ENCODE assay signal across 20 cellular contexts in the genomic region with DNA sequence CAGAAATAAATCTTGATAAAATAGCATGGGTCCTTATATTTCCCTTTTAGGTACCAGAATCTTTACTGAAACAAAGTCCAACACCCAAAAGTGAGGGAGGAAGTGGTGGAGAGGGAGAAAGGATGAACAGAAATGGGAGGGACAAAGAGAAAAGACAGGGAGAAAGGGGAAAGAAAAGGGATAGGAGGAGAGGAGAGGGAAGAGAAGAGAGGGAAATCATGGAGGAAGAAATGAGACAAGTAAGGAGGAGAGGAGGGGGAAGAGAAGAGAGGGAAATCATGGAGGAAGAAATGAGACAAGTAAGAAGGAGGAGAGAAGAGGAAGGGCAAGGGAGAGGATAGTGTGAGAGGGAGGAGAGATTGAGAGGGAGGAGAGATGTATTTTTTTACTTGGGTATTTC. TPM values are rescaled to one million over a fixed set of nuclear protein-coding genes. Genes with fewer than 3 reads are reported as not detected.
DNase-seq lines count a peak whose midpoint lies in the region; ATAC-seq and TF ChIP-seq lines count a peak whose summit lies in the region.
"Had no signal": no experiment of that assay in that cellular context is flagged by ENCODE, and none has a peak within 500 bp of the region (broad histone marks: within the 10 kb centered on the region; RNA-seq: fewer than 3 reads in every experiment).

No MANE protein-coding gene starts in this region.

- H3K4me2 ChIP-seq in fibroblast of lung (ENCODE audit: extremely low read depth, insufficient read depth, low read length) = no peak overlapping the region

- H3K9ac ChIP-seq in fibroblast of lung (ENCODE audit: insufficient read depth, low read length) = no peak overlapping the region

- H3K79me2 ChIP-seq in fibroblast of lung (ENCODE audit: control insufficient read depth, insufficient read depth, low read length) = no peaks in the 10 kb centered on the region

- H3K4me3 ChIP-seq in fibroblast of lung (replicated peaks in 1 of 4; ENCODE audit: control extremely low read depth in 1 of 4, insufficient read depth in 1 of 4, low read depth in 3 of 4, low read length in 4 of 4) = no peak overlapping the region
- H3K4me3 ChIP-seq: SK-N-MC had no signal

- H3K27ac Mint-ChIP-seq in activated CD4-positive, alpha-beta T cell treated with anti-CD3 and anti-CD28 coated beads, Interleukin-2, amount 10 ng/mL, durations not matched to agents 24 days and 14 days = no peak overlapping the region
- H3K27ac Mint-ChIP-seq in T-cell = peak overlapping the region; percentile 25 to 49
- H3K27ac Mint-ChIP-seq in stimulated activated effector memory CD8-positive, alpha-beta T cell treated with anti-CD3 and anti-CD28 coated beads, Interleukin-12 subunit alpha, Interleukin-12 subunit beta, amount 100 ng/mL, for 72 hours = peak overlapping the region; percentile 58

- no peaks in the 10 kb centered on the region for H3K27me3 ChIP-seq in fibroblast of lung (ENCODE audit: control insufficient read depth, insufficient read depth, low read length)
- H3K27me3 ChIP-seq: BLaER1 treated with 17β-estradiol and CSF1 and Interleukin-3, amounts not matched to agents 10 nM and 100 nM had no signal

- no peaks in the 10 kb centered on the region for H4K20me1 ChIP-seq in fibroblast of lung (ENCODE audit: control insufficient read depth, extremely low read depth, insufficient read depth, low read length)
- H4K20me1 ChIP-seq: BLaER1 treated with 17β-estradiol and CSF1 and Interleukin-3, amounts not matched to agents 10 nM and 100 nM had no signal

- no peaks in the 10 kb centered on the region for H3K9me3 Mint-ChIP-seq in activated CD4-positive, alpha-beta T cell treated with anti-CD3 and anti-CD28 coated beads, Interleukin-2, amount 10 ng/mL, durations not matched to agents 24 days and 14 days
- H3K9me3 Mint-ChIP-seq in T-cell = no peaks in the 10 kb centered on the region
- no peaks in the 10 kb centered on the region for H3K9me3 Mint-ChIP-seq in stimulated activated effector memory CD8-positive, alpha-beta T cell treated with anti-CD3 and anti-CD28 coated beads, Interleukin-12 subunit alpha, Interleukin-12 subunit beta, amount 100 ng/mL, for 72 hours

- peaks cover 17% of the 10 kb centered on the region for H3K27me3 Mint-ChIP-seq in activated CD4-positive, alpha-beta T cell treated with anti-CD3 and anti-CD28 coated beads, Interleukin-2, amount 10 ng/mL, durations not matched to agents 24 days and 14 days
- H3K27me3 Mint-ChIP-seq in T-cell = no peaks in the 10 kb centered on the region

- no peaks in the 10 kb centered on the region for H3K36me3 Mint-ChIP-seq in activated CD4-positive, alpha-beta T cell treated with anti-CD3 and anti-CD28 coated beads, Interleukin-2, amount 10 ng/mL, durations not matched to agents 24 days and 14 days (ENCODE audit: low read depth)
- no peaks in the 10 kb centered on the region for H3K36me3 Mint-ChIP-seq in T-cell
- no peaks in the 10 kb centered on the region for H3K36me3 Mint-ChIP-seq in stimulated activated effector memory CD8-positive, alpha-beta T cell treated with anti-CD3 and anti-CD28 coated beads, Interleukin-12 subunit alpha, Interleukin-12 subunit beta, amount 100 ng/mL, for 72 hours

- H3K9me3 ChIP-seq in fibroblast of lung (ENCODE audit: control insufficient read depth, insufficient read depth, low read depth, low read length) = no peaks in the 10 kb centered on the region
- H3K9me3 ChIP-seq: BLaER1 treated with 17β-estradiol and CSF1 and Interleukin-3, amounts not matched to agents 10 nM and 100 nM had no signal

- CTCF ChIA-PET in T-cell (lab: Charles Lee) = no interaction called here

- no peaks in the 10 kb centered on the region for H3K36me3 ChIP-seq in fibroblast of lung (ENCODE audit: control insufficient read depth, insufficient read depth, low read length)
- H3K36me3 ChIP-seq: BLaER1 treated with 17β-estradiol and CSF1 and Interleukin-3, amounts not matched to agents 10 nM and 100 nM had no signal

- peak; percentile 2 for DNase-seq in activated CD4-positive, alpha-beta T cell treated with anti-CD3 and anti-CD28 coated beads, Interleukin-2, amount 10 ng/mL, durations not matched to agents 24 days and 14 days
- DNase-seq in activated CD4-positive, alpha-beta T cell treated with anti-CD3 and anti-CD28 coated beads, Interleukin-2, amount 50 U/mL, for 48 hours = no peak
- DNase-seq in T-cell (no peak), fibroblast of lung (ENCODE audit: low read depth in 2 of 2) (no peak), LoVo (ENCODE audit: low spot score) (no peak), SHP77 (lab: John Stamatoyannopoulos, UW) (no peak)
- DNase-seq in stimulated activated effector memory CD8-positive, alpha-beta T cell treated with anti-CD3 and anti-CD28 coated beads, Interleukin-12 subunit alpha, Interleukin-12 subunit beta, amount 100 ng/mL, for 72 hours (ENCODE audit: low spot score in 2 of 2) = no peak
- DNase-seq: DMS 273 treated with DMSO at 0.1 percent for 48 hours, GDM1, GOT3, IMR-90, MV-4-11, NCI-H1436, NCI-H2029, NCI-H510A had no signal

- H2AFZ ChIP-seq in fibroblast of lung (ENCODE audit: low read length) = peak overlapping the region; percentile 35

- H3K27ac ChIP-seq in fibroblast of lung (ENCODE audit: insufficient read depth, low read length) = no peak overlapping the region
- H3K27ac ChIP-seq: 22Rv1, SK-N-MC had no signal

- intact Hi-C loops in activated CD4-positive, alpha-beta T cell treated with anti-CD3 and anti-CD28 coated beads, Interleukin-2, amount 10 ng/mL, durations not matched to agents 24 days and 14 days (cut with micrococcal nuclease) = loop anchor here (5.0 kb wide), 1 partner anchor 1820 kb away; no protein-coding TSS in a partner anchor

- no peak overlapping the region for H3K4me3 Mint-ChIP-seq in activated CD4-positive, alpha-beta T cell treated with anti-CD3 and anti-CD28 coated beads, Interleukin-2, amount 10 ng/mL, durations not matched to agents 24 days and 14 days
- no peak overlapping the region for H3K4me3 Mint-ChIP-seq in T-cell
- peak overlapping the region; percentile 59 for H3K4me3 Mint-ChIP-seq in stimulated activated effector memory CD8-positive, alpha-beta T cell treated with anti-CD3 and anti-CD28 coated beads, Interleukin-12 subunit alpha, Interleukin-12 subunit beta, amount 100 ng/mL, for 72 hours

- ATAC-seq in T-cell (replicated peaks in 1 of 4) (no peak), GM18909 (IDR thresholded peaks at IDR 0.05; ENCODE audit: poor library complexity, unreplicated experiment) (no peak)
- no peak for ATAC-seq in stimulated activated effector memory CD8-positive, alpha-beta T cell treated with anti-CD3 and anti-CD28 coated beads, Interleukin-12 subunit alpha, Interleukin-12 subunit beta, amount 100 ng/mL, for 72 hours
- ATAC-seq: Right ventricle myocardium inferior had no signal

- TF ChIP-seq CTCF in fibroblast of lung (conservative IDR thresholded peaks at IDR 0.05 in 1 of 2, IDR thresholded peaks at IDR 0.05 in 1 of 2; ENCODE audit: low read depth in 1 of 2, low read length in 2 of 2) = no peak

- POLR2A ChIA-PET in T-cell (lab: Charles Lee) = no interaction called here

- no peaks in the 10 kb centered on the region for H3K4me1 ChIP-seq in fibroblast of lung (ENCODE audit: control insufficient read depth, extremely low read depth, insufficient read depth, low read length)

- peaks cover 15% of the 10 kb centered on the region for H3K4me1 Mint-ChIP-seq in activated CD4-positive, alpha-beta T cell treated with anti-CD3 and anti-CD28 coated beads, Interleukin-2, amount 10 ng/mL, durations not matched to agents 24 days and 14 days
- peaks cover 21 to 35% (median 28%) of the 10 kb centered on the region in 3 donors for H3K4me1 Mint-ChIP-seq in T-cell
- H3K4me1 Mint-ChIP-seq in stimulated activated effector memory CD8-positive, alpha-beta T cell treated with anti-CD3 and anti-CD28 coated beads, Interleukin-12 subunit alpha, Interleukin-12 subunit beta, amount 100 ng/mL, for 72 hours = peaks cover 22% of the 10 kb centered on the region

RNA-seq across cellular contexts. Expression of gene ARL4A, which starts 50.1 kb away (rescaled TPM):
- total RNA-seq in activated CD4-positive, alpha-beta T cell treated with anti-CD3 and anti-CD28 coated beads, Interleukin-2, amount 10 ng/mL, durations not matched to agents 24 days and 14 days = 8.9 and 11.0 TPM in 2 replicates
- total RNA-seq in T-cell (10 to 100 TPM in 3 of 5 donors, 1 to 10 TPM in 2; 7.0 to 98.2 (median 13.6) TPM), fibroblast of lung (31.6 and 37.0 TPM in 2 replicates)
- polyA plus RNA-seq in fibroblast of lung = 11.4 and 24.1 TPM in 2 replicates
- polyA plus RNA-seq in fibroblast of lung (2012) = 8.0 and 15.6 TPM in 2 replicates
- 3.1 TPM in 1 of 2 replicates, not detected in the other for polyA minus RNA-seq in fibroblast of lung (ENCODE audit: low replicate concordance)
